Comparison of ENCODE assay signal across 1 cellular context in genomic region chr2:10935953-10936942, GRCh38.
TF ChIP-seq lines count a peak whose summit lies in the region.

No MANE protein-coding gene starts in this region.

TF ChIP-seq in HepG2, 621 proteins besides CTCF, POLR2A, EP300 and RAD21 (continued from another document and continues in another):
- TF ChIP-seq ZNF562 (CRISPR knock-in tag; IDR thresholded peaks at IDR 0.05; ENCODE audit: borderline replicate concordance) (no peak), MEIS2 (CRISPR knock-in tag; IDR thresholded peaks at IDR 0.05) (no peak), ZNF678 (CRISPR knock-in tag; IDR thresholded peaks at IDR 0.05) (no peak), ZNF543 (CRISPR knock-in tag; IDR thresholded peaks at IDR 0.05) (no peak), HOMEZ (CRISPR knock-in tag; IDR thresholded peaks at IDR 0.05; ENCODE audit: low read depth) (peak; percentile 76; the same call in 1 of the 2 replicates), ZBTB4 (CRISPR knock-in tag; IDR thresholded peaks at IDR 0.05; ENCODE audit: borderline replicate concordance) (no peak), ATF1 (CRISPR knock-in tag; IDR thresholded peaks at IDR 0.05) (0 out of 2 replicates have a peak, but pooled peaks have one; percentile 33), ZNF646 (CRISPR knock-in tag; IDR thresholded peaks at IDR 0.05) (no peak), SPEN (CRISPR knock-in tag; IDR thresholded peaks at IDR 0.05; ENCODE audit: low read depth) (peak; percentile 56; the same call in 1 of the 2 replicates), SOX6 (IDR thresholded peaks at IDR 0.05) (no peak), SOX6 (CRISPR knock-in tag; IDR thresholded peaks at IDR 0.05) (peak; percentile 92), ZBTB33 (CRISPR knock-in tag; IDR thresholded peaks at IDR 0.05) (peak; percentile 73), CSRNP1 (CRISPR knock-in tag; IDR thresholded peaks at IDR 0.05) (no peak), FOXP4 (CRISPR knock-in tag; IDR thresholded peaks at IDR 0.05) (peak; percentile 98), TRIM22 (IDR thresholded peaks at IDR 0.05) (no peak), CBX5 (CRISPR knock-in tag; IDR thresholded peaks at IDR 0.05; ENCODE audit: borderline replicate concordance) (peak; percentile 97; the same call in 1 of the 2 replicates), ISX (CRISPR knock-in tag; conservative IDR thresholded peaks at IDR 0.05) (no peak), SMAD3 (CRISPR knock-in tag; IDR thresholded peaks at IDR 0.05) (peak; percentile 92), IRF2 (CRISPR knock-in tag; IDR thresholded peaks at IDR 0.05) (peak; percentile 82), ZNF512B (CRISPR knock-in tag; IDR thresholded peaks at IDR 0.05; ENCODE audit: borderline replicate concordance) (no peak), ZMYM2 (CRISPR knock-in tag; IDR thresholded peaks at IDR 0.05) (0 out of 2 replicates have a peak, but pooled peaks have one; percentile 18), ZNF841 (CRISPR knock-in tag; IDR thresholded peaks at IDR 0.05; ENCODE audit: borderline replicate concordance) (no peak), MAX (IDR thresholded peaks at IDR 0.05) (peak; percentile 65), NAIF1 (CRISPR knock-in tag; IDR thresholded peaks at IDR 0.05; ENCODE audit: borderline replicate concordance) (no peak), KLF16 (CRISPR knock-in tag; IDR thresholded peaks at IDR 0.05) (peak in 1 of 2 experiments; percentile 69; a peak in 2 of 4 replicates), ZNF567 (CRISPR knock-in tag; IDR thresholded peaks at IDR 0.05; ENCODE audit: borderline replicate concordance) (no peak), NFIB (CRISPR knock-in tag; IDR thresholded peaks at IDR 0.05; ENCODE audit: borderline replicate concordance) (no peak), ZNF724P (CRISPR knock-in tag; IDR thresholded peaks at IDR 0.05; ENCODE audit: borderline replicate concordance) (no peak), CEBPG (CRISPR knock-in tag; IDR thresholded peaks at IDR 0.05) (peak; percentile 73), CHD4 (IDR thresholded peaks at IDR 0.05; ENCODE audit: borderline replicate concordance, low read length) (peak; percentile 60; the same call in 1 of the 2 replicates), U2AF2 (IDR thresholded peaks at IDR 0.05; ENCODE audit: low read depth, low read length) (no peak), PAWR (CRISPR knock-in tag; IDR thresholded peaks at IDR 0.05; ENCODE audit: borderline replicate concordance) (no peak), GATAD2A (CRISPR knock-in tag; IDR thresholded peaks at IDR 0.05) (peak; percentile 94)
